ENCODE assay signal across 11 cellular contexts in genomic region chr5:145225529-145225928, GRCh38.
"Had no signal": no experiment of that assay in that cellular context is flagged by ENCODE, and none has a peak within 500 bp of the region (broad histone marks: within the 10 kb centered on the region; RNA-seq: fewer than 3 reads in every experiment).

No MANE protein-coding gene starts in this region.

- H2AFZ ChIP-seq: GM23248, GM23338 had no signal

- H3K9me3 ChIP-seq: HAP-1 had no signal

- FAIRE-seq: H1, H54 had no signal

- H3K27ac ChIP-seq: GM23248 had no signal

- H3K4me3 Mint-ChIP-seq: GM23338, H9, HFFc6 had no signal

- ATAC-seq: GM23338, HCT116 had no signal

- H3K36me3 ChIP-seq: HAP-1 had no signal

- H3K4me1 ChIP-seq: HAP-1 had no signal

- H3K4me3 ChIP-seq: GM23248, GM23338, HAP-1 had no signal

- H3K27ac Mint-ChIP-seq: GM23338, H9, HFFc6 had no signal

- DNase-seq: GM23248, GOT3, H7, H9, HCEC 1CT, HFFc6 had no signal

- H3K4me1 Mint-ChIP-seq: GM23338 had no signal

- H3K9me3 Mint-ChIP-seq: GM23338, H9, HFFc6 had no signal

- H3K9ac ChIP-seq: GM23248 had no signal

- H3K4me2 ChIP-seq: GM23338 had no signal
